ENCODE assay signal across 22 cellular contexts in the genomic region with DNA sequence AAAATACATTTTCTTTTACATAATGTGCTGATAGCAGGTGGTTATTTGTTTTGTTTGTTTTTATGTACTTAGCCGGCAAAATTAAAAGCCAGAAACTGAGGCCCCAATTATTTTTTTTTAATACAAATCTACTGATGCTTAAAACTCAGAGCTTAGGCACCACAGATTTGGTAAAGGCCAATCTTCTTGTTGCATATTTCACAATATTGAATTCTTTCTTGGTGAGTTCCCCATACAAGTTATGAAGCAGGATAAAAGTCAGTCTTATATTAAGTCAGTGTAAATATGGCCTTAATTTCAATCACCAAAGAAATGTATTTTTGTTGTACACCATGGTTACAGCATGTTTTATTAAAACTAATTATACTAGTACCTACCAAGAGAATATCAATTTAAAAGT.
"Had no signal": no experiment of that assay in that cellular context is flagged by ENCODE, and none has a peak within 500 bp of the region (broad histone marks: within the 10 kb centered on the region; RNA-seq: fewer than 3 reads in every experiment).

No MANE protein-coding gene starts in this region.

- H3K4me2 ChIP-seq: neural progenitor cell had no signal

- ATAC-seq: foreskin keratinocyte; gastroesophageal sphincter; left cardiac atrium; left lung; naive thymus-derived CD4-positive, alpha-beta T cell; sciatic nerve; stimulated activated effector memory CD8-positive, alpha-beta T cell treated with anti-CD3 and anti-CD28 coated beads, Interleukin-12 subunit alpha, Interleukin-12 subunit beta, amount 100 ng/mL, for 72 hours had no signal

- H3K4me3 ChIP-seq: colonic mucosa, esophagus squamous epithelium, gastroesophageal sphincter, left lung, neural progenitor cell, stomach, thyroid gland, vagina had no signal

- H3K27ac ChIP-seq: colonic mucosa, esophagus squamous epithelium, foreskin keratinocyte, gastroesophageal sphincter, left lung, neural progenitor cell, parathyroid adenoma, stomach, thyroid gland, vagina had no signal

- H3K9me3 ChIP-seq: colonic mucosa, esophagus squamous epithelium, gastroesophageal sphincter, left lung, stomach, thyroid gland, vagina had no signal

- H2AFZ ChIP-seq: neural progenitor cell, parathyroid adenoma had no signal

- H3K4me1 ChIP-seq: colonic mucosa, foreskin keratinocyte, gastroesophageal sphincter, left lung, neural progenitor cell, parathyroid adenoma, stomach, thyroid gland, vagina had no signal

- H3K36me3 ChIP-seq: colonic mucosa, esophagus squamous epithelium, gastroesophageal sphincter, left lung, neural progenitor cell, stomach, thyroid gland, vagina had no signal

- H3K79me2 ChIP-seq: parathyroid adenoma had no signal

- H3K27me3 ChIP-seq: colonic mucosa, foreskin keratinocyte, left lung, neural progenitor cell, vagina had no signal

- H3K9ac ChIP-seq: neural progenitor cell, parathyroid adenoma had no signal

- DNase-seq: colonic mucosa; effector memory CD4-positive, alpha-beta T cell; esophagus squamous epithelium; foreskin keratinocyte; glutamatergic neuron; hypothalamus; left cardiac atrium; left lung; mesenchymal stem cell; midbrain; naive thymus-derived CD4-positive, alpha-beta T cell; stimulated activated CD4-positive, alpha-beta T cell treated with anti-CD3 and anti-CD28 coated beads, Interleukin-2, amount 100 ng/mL, for 24 hours; stimulated activated CD4-positive, alpha-beta T cell treated with anti-CD3 and anti-CD28 coated beads, Interleukin-4, amount 100 ng/mL, for 24 hours; stimulated activated naive CD4-positive, alpha-beta T cell treated with Interleukin-2 at 50 U/mL for 16 hours; stomach; thyroid gland had no signal
